Comparison of ENCODE assay signal across 1 cellular context in the genomic region with DNA sequence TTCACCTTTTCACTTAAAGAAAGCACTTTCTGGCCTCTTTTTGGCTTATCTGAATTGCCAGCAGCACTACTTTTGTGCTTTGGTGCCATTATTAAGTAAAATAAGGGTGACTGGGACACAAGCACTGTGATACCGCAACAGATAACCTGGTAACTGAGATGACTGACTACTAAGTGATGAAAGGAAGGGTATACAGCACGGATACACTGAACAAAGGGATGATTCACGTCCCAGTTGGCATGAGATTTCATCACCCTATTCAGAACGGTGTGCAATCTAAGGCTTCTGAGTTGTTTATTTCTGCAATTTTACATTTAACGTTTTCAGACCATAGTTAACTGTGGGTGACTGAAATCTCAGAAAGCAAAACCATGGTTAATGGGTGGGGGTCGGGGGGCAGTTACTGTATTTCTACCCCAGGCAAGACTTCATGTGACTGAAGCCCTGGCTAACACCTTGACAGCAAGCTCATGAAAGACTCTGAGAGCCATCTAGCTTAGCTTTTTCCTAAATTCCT.
TF ChIP-seq lines count a peak whose summit lies in the region.

No MANE protein-coding gene starts in this region.

TF ChIP-seq in HCT116, 20 proteins besides CTCF, POLR2A, EP300 and RAD21 (continued from another document):
- TF ChIP-seq, protein P1, sequence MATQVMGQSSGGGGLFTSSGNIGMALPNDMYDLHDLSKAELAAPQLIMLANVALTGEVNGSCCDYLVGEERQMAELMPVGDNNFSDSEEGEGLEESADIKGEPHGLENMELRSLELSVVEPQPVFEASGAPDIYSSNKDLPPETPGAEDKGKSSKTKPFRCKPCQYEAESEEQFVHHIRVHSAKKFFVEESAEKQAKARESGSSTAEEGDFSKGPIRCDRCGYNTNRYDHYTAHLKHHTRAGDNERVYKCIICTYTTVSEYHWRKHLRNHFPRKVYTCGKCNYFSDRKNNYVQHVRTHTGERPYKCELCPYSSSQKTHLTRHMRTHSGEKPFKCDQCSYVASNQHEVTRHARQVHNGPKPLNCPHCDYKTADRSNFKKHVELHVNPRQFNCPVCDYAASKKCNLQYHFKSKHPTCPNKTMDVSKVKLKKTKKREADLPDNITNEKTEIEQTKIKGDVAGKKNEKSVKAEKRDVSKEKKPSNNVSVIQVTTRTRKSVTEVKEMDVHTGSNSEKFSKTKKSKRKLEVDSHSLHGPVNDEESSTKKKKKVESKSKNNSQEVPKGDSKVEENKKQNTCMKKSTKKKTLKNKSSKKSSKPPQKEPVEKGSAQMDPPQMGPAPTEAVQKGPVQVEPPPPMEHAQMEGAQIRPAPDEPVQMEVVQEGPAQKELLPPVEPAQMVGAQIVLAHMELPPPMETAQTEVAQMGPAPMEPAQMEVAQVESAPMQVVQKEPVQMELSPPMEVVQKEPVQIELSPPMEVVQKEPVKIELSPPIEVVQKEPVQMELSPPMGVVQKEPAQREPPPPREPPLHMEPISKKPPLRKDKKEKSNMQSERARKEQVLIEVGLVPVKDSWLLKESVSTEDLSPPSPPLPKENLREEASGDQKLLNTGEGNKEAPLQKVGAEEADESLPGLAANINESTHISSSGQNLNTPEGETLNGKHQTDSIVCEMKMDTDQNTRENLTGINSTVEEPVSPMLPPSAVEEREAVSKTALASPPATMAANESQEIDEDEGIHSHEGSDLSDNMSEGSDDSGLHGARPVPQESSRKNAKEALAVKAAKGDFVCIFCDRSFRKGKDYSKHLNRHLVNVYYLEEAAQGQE (IDR thresholded peaks at IDR 0.05; ENCODE audit: low read depth) = no peak
- TF ChIP-seq ZNF274 (IDR thresholded peaks at IDR 0.05; ENCODE audit: low read depth, low read length) (no peak), ZFX (IDR thresholded peaks at IDR 0.05) (no peak), TCF7L2 (IDR thresholded peaks at IDR 0.05; ENCODE audit: borderline replicate concordance, extremely low read depth, insufficient read depth, insufficient read length) (peak; percentile 68), YY1 (IDR thresholded peaks at IDR 0.05; ENCODE audit: extremely low read depth, insufficient replicate concordance, low read depth, low read length) (no peak), JUND (IDR thresholded peaks at IDR 0.05) (peak; percentile 69), EGR1 (IDR thresholded peaks at IDR 0.05; ENCODE audit: low read depth) (no peak), SRF (IDR thresholded peaks at IDR 0.05; ENCODE audit: low read depth) (no peak), EZH2phosphoT487 (IDR thresholded peaks at IDR 0.05; ENCODE audit: borderline replicate concordance) (no peak), FOSL1 (IDR thresholded peaks at IDR 0.05; ENCODE audit: low read depth) (peak; percentile 53), CBX3 (IDR thresholded peaks at IDR 0.05; ENCODE audit: low read depth) (0 out of 2 replicates have a peak, but pooled peaks have one; percentile 36), ELF1 (IDR thresholded peaks at IDR 0.05; ENCODE audit: borderline replicate concordance, low read depth) (no peak)
- TF ChIP-seq, protein P2, sequence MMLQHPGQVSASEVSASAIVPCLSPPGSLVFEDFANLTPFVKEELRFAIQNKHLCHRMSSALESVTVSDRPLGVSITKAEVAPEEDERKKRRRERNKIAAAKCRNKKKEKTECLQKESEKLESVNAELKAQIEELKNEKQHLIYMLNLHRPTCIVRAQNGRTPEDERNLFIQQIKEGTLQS (IDR thresholded peaks at IDR 0.05) = peak; percentile 82; the same call in 1 of the 2 replicates
- TF ChIP-seq, protein P3, sequence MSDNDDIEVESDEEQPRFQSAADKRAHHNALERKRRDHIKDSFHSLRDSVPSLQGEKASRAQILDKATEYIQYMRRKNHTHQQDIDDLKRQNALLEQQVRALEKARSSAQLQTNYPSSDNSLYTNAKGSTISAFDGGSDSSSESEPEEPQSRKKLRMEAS (IDR thresholded peaks at IDR 0.05) = no peak; the same call in 1 of the 2 replicates
- TF ChIP-seq, protein P4, sequence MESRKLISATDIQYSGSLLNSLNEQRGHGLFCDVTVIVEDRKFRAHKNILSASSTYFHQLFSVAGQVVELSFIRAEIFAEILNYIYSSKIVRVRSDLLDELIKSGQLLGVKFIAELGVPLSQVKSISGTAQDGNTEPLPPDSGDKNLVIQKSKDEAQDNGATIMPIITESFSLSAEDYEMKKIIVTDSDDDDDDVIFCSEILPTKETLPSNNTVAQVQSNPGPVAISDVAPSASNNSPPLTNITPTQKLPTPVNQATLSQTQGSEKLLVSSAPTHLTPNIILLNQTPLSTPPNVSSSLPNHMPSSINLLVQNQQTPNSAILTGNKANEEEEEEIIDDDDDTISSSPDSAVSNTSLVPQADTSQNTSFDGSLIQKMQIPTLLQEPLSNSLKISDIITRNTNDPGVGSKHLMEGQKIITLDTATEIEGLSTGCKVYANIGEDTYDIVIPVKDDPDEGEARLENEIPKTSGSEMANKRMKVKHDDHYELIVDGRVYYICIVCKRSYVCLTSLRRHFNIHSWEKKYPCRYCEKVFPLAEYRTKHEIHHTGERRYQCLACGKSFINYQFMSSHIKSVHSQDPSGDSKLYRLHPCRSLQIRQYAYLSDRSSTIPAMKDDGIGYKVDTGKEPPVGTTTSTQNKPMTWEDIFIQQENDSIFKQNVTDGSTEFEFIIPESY (IDR thresholded peaks at IDR 0.05; ENCODE audit: extremely low read depth, insufficient replicate concordance, low read length) = no peak
